21 cellular contexts compared by ENCODE assay signal in the genomic region with DNA sequence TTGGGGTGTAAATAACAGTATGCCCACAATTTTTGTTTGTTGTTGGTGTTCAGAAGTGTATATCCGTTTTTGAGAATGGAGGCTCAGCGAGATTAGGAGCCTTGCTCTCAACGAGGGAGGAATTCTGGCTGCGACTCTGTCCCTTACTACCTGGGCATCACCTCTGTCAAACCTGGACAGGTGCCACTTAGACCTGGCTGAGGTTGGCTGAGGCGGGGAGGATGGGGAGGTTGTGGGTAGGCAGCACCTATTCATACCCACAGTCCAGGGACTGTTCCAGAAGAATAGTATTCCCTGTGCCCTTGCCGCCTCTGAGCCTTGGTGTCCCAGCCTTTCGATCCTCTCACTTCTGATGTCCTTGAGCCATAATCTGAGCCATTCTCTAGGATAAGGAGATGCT.
DNase-seq lines count a peak whose midpoint lies in the region; ATAC-seq, FAIRE-seq and TF ChIP-seq lines count a peak whose summit lies in the region.
"Had no signal": no experiment of that assay in that cellular context is flagged by ENCODE, and none has a peak within 500 bp of the region (broad histone marks: within the 10 kb centered on the region; RNA-seq: fewer than 3 reads in every experiment).

No MANE protein-coding gene starts in this region.

- ATAC-seq in upper lobe of right lung (no peak), HG02571 (IDR thresholded peaks at IDR 0.05; ENCODE audit: unreplicated experiment) (no peak)

- H3K4me1 ChIP-seq in H1 (replicated peaks in 1 of 4; ENCODE audit: control insufficient read depth in 3 of 4, insufficient read depth in 4 of 4, low read length in 3 of 4) (peaks cover 5 to 31% (median 14%) of the 10 kb centered on the region in 4 experiments), neural progenitor cell (peaks cover 34% of the 10 kb centered on the region), upper lobe of right lung (no peaks in the 10 kb centered on the region)

- 0 out of 2 replicates have a peak overlapping the region, but pooled peaks have one; percentile 77 for H2BK20ac ChIP-seq in H1 (ENCODE audit: low read length)

- H3K36me3 ChIP-seq in H1 (ENCODE audit: control insufficient read depth in 2 of 4, insufficient read depth in 4 of 4, low read length in 3 of 4): no peaks in the 10 kb centered on the region
- H3K36me3 ChIP-seq in neural progenitor cell: no peaks in the 10 kb centered on the region
- H3K36me3 ChIP-seq in upper lobe of right lung: no peaks in the 10 kb centered on the region
- H3K36me3 ChIP-seq: HAP-1, Peyer's patch had no signal

- H3K27ac Mint-ChIP-seq in neural progenitor cell: no peak overlapping the region
- no peak overlapping the region for H3K27ac Mint-ChIP-seq in activated naive CD4-positive, alpha-beta T cell treated with anti-CD3 and anti-CD28 coated beads, Interleukin-2, amount 10 ng/mL, durations not matched to agents 7 days and 5 days

- no peak overlapping the region for H4K5ac ChIP-seq in H1 (ENCODE audit: insufficient read length, low read depth, low read length)

- H3K27me3 ChIP-seq in H1 (replicated peaks in 1 of 4; ENCODE audit: control insufficient read depth in 3 of 4, extremely low read depth in 1 of 4, insufficient read depth in 3 of 4, low read length in 3 of 4): no peaks in the 10 kb centered on the region
- peaks cover 11% of the 10 kb centered on the region for H3K27me3 ChIP-seq in neural progenitor cell
- no peaks in the 10 kb centered on the region for H3K27me3 ChIP-seq in upper lobe of right lung
- H3K27me3 ChIP-seq: Peyer's patch had no signal

- peak overlapping the region; percentile 44; the same call in 1 of the 2 replicates for H2AK5ac ChIP-seq in H1 (ENCODE audit: low read depth, low read length)

- peak; percentile 46 for DNase-seq in activated effector memory CD4-positive, alpha-beta T cell treated with anti-CD3 and anti-CD28 coated beads, Interleukin-2, amount 50 U/mL, for 16 hours
- DNase-seq in activated effector memory CD4-positive, alpha-beta T cell treated with Interleukin-2 at 50 U/mL for 16 hours: no peak
- DNase-seq in H1 (ENCODE audit: low read depth in 1 of 2, low spot score in 2 of 2): no peak
- no peak for DNase-seq in neural progenitor cell (ENCODE audit: low spot score)
- DNase-seq in upper lobe of right lung: peak; percentile 28
- no peak for DNase-seq in activated naive CD4-positive, alpha-beta T cell treated with anti-CD3 and anti-CD28 coated beads, Interleukin-2, amount 10 ng/mL, durations not matched to agents 7 days and 5 days
- no peak for DNase-seq in putamen (ENCODE audit: low spot score)
- DNase-seq: AML-193, NCI-H1092 treated with DMSO at 0.1 percent for 48 hours, NCI-H2081, NCI-H2171 treated with DMSO at 0.1 percent for 48 hours, NCI-H446 treated with DMSO at 0.1 percent for 48 hours, Right ventricle myocardium superior had no signal

- intact Hi-C loops in upper lobe of right lung (cut with DNase I): no loop called here

- H3K27me3 Mint-ChIP-seq in neural progenitor cell (ENCODE audit: insufficient read depth, low read depth): peaks cover 27% of the 10 kb centered on the region
- peaks cover 51% of the 10 kb centered on the region for H3K27me3 Mint-ChIP-seq in activated naive CD4-positive, alpha-beta T cell treated with anti-CD3 and anti-CD28 coated beads, Interleukin-2, amount 10 ng/mL, durations not matched to agents 7 days and 5 days

- TF ChIP-seq CTCF in H1 (IDR thresholded peaks at IDR 0.05; ENCODE audit: control extremely low read depth in 1 of 3, insufficient read depth in 1 of 3, low read depth in 1 of 3, low read length in 3 of 3): no peak
- TF ChIP-seq CTCF in neural progenitor cell (IDR thresholded peaks at IDR 0.05): no peak
- no peak for TF ChIP-seq CTCF in upper lobe of right lung (IDR thresholded peaks at IDR 0.05)

- peak overlapping the region; percentile 97 for H2BK15ac ChIP-seq in H1 (ENCODE audit: low read length)

- H3K4me3 ChIP-seq in H1 (ENCODE audit: extremely low read depth in 1 of 4, insufficient read depth in 2 of 4, low read depth in 3 of 4, low read length in 4 of 4) (no peak overlapping the region), neural progenitor cell (no peak overlapping the region), upper lobe of right lung (no peak overlapping the region)
- H3K4me3 ChIP-seq: HAP-1, Peyer's patch had no signal

- H4K20me1 ChIP-seq in H1 (replicated peaks in 1 of 2; ENCODE audit: control insufficient read depth in 1 of 2, insufficient read depth in 2 of 2, low read length in 2 of 2) (no peaks in the 10 kb centered on the region), neural progenitor cell (ENCODE audit: low read depth) (no peaks in the 10 kb centered on the region)

- H3K9me3 ChIP-seq in H1 (ENCODE audit: insufficient read depth in 2 of 2, low read depth in 1 of 2, low read length in 1 of 2) (no peaks in the 10 kb centered on the region), neural progenitor cell (ENCODE audit: low read depth) (no peaks in the 10 kb centered on the region), upper lobe of right lung (no peaks in the 10 kb centered on the region)
- H3K9me3 ChIP-seq: HAP-1, Peyer's patch had no signal

- no peak overlapping the region for H4K91ac ChIP-seq in H1 (replicated peaks; ENCODE audit: insufficient read length, low read length)

- no peak overlapping the region for H3K4me2 ChIP-seq in H1 (ENCODE audit: insufficient read depth in 1 of 2, low read depth in 2 of 2, low read length in 2 of 2)
- H3K4me2 ChIP-seq in neural progenitor cell: no peak overlapping the region

- H2AFZ ChIP-seq in H1 (ENCODE audit: low read length): no peak overlapping the region
- no peak overlapping the region for H2AFZ ChIP-seq in neural progenitor cell (replicated peaks)

- no peak for TF ChIP-seq EP300 in H1 (IDR thresholded peaks at IDR 0.05; ENCODE audit: borderline replicate concordance in 1 of 2, low read depth in 2 of 2, low read length in 2 of 2)

- peak overlapping the region; percentile 35; the same call in 1 of the 2 replicates for H2BK5ac ChIP-seq in H1 (ENCODE audit: low read depth, low read length)

- no peaks in the 10 kb centered on the region for H3K23me2 ChIP-seq in H1 (ENCODE audit: low read depth, low read length)

- CTCF ChIA-PET in H1 (lab: Charles Lee; ENCODE audit: partially characterized antibody): interaction anchor here (0.6 to 5.9 kb wide), 7 partner anchors 10 to 426 kb away, joined by 3 to 49 read pairs (median 4); no protein-coding TSS in a partner anchor
- CTCF ChIA-PET in activated naive CD4-positive, alpha-beta T cell treated with anti-CD3 and anti-CD28 coated beads, Interleukin-2, amount 10 ng/mL, durations not matched to agents 7 days and 5 days (lab: Charles Lee): interaction anchor here (0.7 to 1.7 kb wide), 2 partner anchors 11 to 15 kb away, joined by 3 to 9 read pairs; no protein-coding TSS in a partner anchor

- FAIRE-seq in H1 (lab: Jason Lieb, UNC): no peak
- FAIRE-seq: D721Med, GM12892, GM18507 had no signal

- no peak overlapping the region for H3K9ac ChIP-seq in H1 (replicated peaks in 1 of 4; ENCODE audit: extremely low read depth in 1 of 4, low read depth in 3 of 4, low read length in 3 of 4)
- no peak overlapping the region for H3K9ac ChIP-seq in neural progenitor cell

- POLR2A ChIA-PET in H1 (lab: Charles Lee; ENCODE audit: partially characterized antibody): interaction anchor here (1.3 kb wide), 1 partner anchor 427 kb away, joined by 3 read pairs; no protein-coding TSS in a partner anchor

- no peak overlapping the region for H2BK120ac ChIP-seq in H1 (replicated peaks; ENCODE audit: low read depth, low read length)

- H3K27ac ChIP-seq in H1 (ENCODE audit: low read depth, low read length) (no peak overlapping the region), neural progenitor cell (no peak overlapping the region), upper lobe of right lung (no peak overlapping the region)
- H3K27ac ChIP-seq: 22Rv1, C4-2B, Peyer's patch had no signal

- no peak for TF ChIP-seq POLR2A in H1 (IDR thresholded peaks at IDR 0.05; ENCODE audit: control extremely low read depth in 1 of 2, low read depth in 2 of 2, low read length in 2 of 2)

- H3K14ac ChIP-seq in H1 (ENCODE audit: insufficient read length): no peak overlapping the region

- H3K4ac ChIP-seq in H1 (replicated peaks; ENCODE audit: insufficient read length, low read depth, low read length): no peak overlapping the region

- H3F3A ChIP-seq in neural progenitor cell (ENCODE audit: low read depth): peaks cover 31% of the 10 kb centered on the region

- H3K4me3 Mint-ChIP-seq in neural progenitor cell: peak overlapping the region; percentile 16
- H3K4me3 Mint-ChIP-seq in activated naive CD4-positive, alpha-beta T cell treated with anti-CD3 and anti-CD28 coated beads, Interleukin-2, amount 10 ng/mL, durations not matched to agents 7 days and 5 days: no peak overlapping the region

- no peaks in the 10 kb centered on the region for H3K79me1 ChIP-seq in H1 (ENCODE audit: low read depth, low read length)

- no peak overlapping the region for H3K56ac ChIP-seq in H1 (replicated peaks; ENCODE audit: insufficient read length, low read depth, low read length)

- H2BK12ac ChIP-seq in H1 (ENCODE audit: low read depth, low read length): peak overlapping the region; percentile 56; the same call in 1 of the 2 replicates

- H3K79me2 ChIP-seq in H1 (ENCODE audit: control insufficient read depth in 1 of 2, insufficient read depth in 2 of 2, low read length in 2 of 2) (no peaks in the 10 kb centered on the region), neural progenitor cell (ENCODE audit: low read depth) (no peaks in the 10 kb centered on the region)

- peaks cover 78% of the 10 kb centered on the region for H3K4me1 Mint-ChIP-seq in neural progenitor cell
- H3K4me1 Mint-ChIP-seq in activated naive CD4-positive, alpha-beta T cell treated with anti-CD3 and anti-CD28 coated beads, Interleukin-2, amount 10 ng/mL, durations not matched to agents 7 days and 5 days: no peaks in the 10 kb centered on the region

- peak overlapping the region; percentile 4; the same call in 1 of the 2 replicates for H3K18ac ChIP-seq in H1 (ENCODE audit: extremely low read depth, low read length)

- no peaks in the 10 kb centered on the region for H3K36me3 Mint-ChIP-seq in neural progenitor cell
- no peaks in the 10 kb centered on the region for H3K36me3 Mint-ChIP-seq in activated naive CD4-positive, alpha-beta T cell treated with anti-CD3 and anti-CD28 coated beads, Interleukin-2, amount 10 ng/mL, durations not matched to agents 7 days and 5 days

- H3K23ac ChIP-seq in H1 (ENCODE audit: insufficient read length): no peak overlapping the region

- no peak overlapping the region for H4K8ac ChIP-seq in H1 (ENCODE audit: extremely low read depth, insufficient read depth, low read length)

- 83% methylated on average over 7 of the region's 7 CpGs; no CpG with 5 or more reads in 1 of the 2 experiments for WGBS in H1 (ENCODE audit: extremely low coverage in 1 of 2, insufficient coverage in 1 of 2, insufficient read length in 1 of 2, insufficient replicate concordance in 2 of 2, low coverage in 1 of 2, low lambda C conversion rate in 2 of 2, missing lambda C conversion rate in 1 of 2), 2 experiments

- no peaks in the 10 kb centered on the region for H3K9me3 Mint-ChIP-seq in neural progenitor cell
- no peaks in the 10 kb centered on the region for H3K9me3 Mint-ChIP-seq in activated naive CD4-positive, alpha-beta T cell treated with anti-CD3 and anti-CD28 coated beads, Interleukin-2, amount 10 ng/mL, durations not matched to agents 7 days and 5 days

- no peak for TF ChIP-seq RAD21 in H1 (IDR thresholded peaks at IDR 0.05 in 1 of 2, conservative IDR thresholded peaks at IDR 0.05 in 1 of 2; ENCODE audit: low read depth in 2 of 2, low read length in 2 of 2)

Comparison
In these comparisons a context has a peak if more than half of its experiments do, and no peak if none do; other contexts are left out.
1. DNase-seq: peak in activated effector memory CD4-positive, alpha-beta T cell treated with anti-CD3 and anti-CD28 coated beads, Interleukin-2, amount 50 U/mL, for 16 hours (single experiment) and upper lobe of right lung (single experiment); none in activated effector memory CD4-positive, alpha-beta T cell treated with Interleukin-2 at 50 U/mL for 16 hours (single experiment), H1 (0 of 2), neural progenitor cell (single experiment), activated naive CD4-positive, alpha-beta T cell treated with anti-CD3 and anti-CD28 coated beads, Interleukin-2, amount 10 ng/mL, durations not matched to agents 7 days and 5 days (single experiment) and putamen (single experiment).